In genomic region chr2:67883316-67884080, GRCh38 we compare ENCODE assay signal across 1 cellular context.
TF ChIP-seq lines count a peak whose summit lies in the region.

No MANE protein-coding gene starts in this region.

TF ChIP-seq in GM23338, 12 proteins besides CTCF, POLR2A, EP300 and RAD21 (continued from another document):
- no peak for TF ChIP-seq STAT1 (IDR thresholded peaks at IDR 0.05; ENCODE audit: unreplicated experiment)
- TF ChIP-seq, protein P1, sequence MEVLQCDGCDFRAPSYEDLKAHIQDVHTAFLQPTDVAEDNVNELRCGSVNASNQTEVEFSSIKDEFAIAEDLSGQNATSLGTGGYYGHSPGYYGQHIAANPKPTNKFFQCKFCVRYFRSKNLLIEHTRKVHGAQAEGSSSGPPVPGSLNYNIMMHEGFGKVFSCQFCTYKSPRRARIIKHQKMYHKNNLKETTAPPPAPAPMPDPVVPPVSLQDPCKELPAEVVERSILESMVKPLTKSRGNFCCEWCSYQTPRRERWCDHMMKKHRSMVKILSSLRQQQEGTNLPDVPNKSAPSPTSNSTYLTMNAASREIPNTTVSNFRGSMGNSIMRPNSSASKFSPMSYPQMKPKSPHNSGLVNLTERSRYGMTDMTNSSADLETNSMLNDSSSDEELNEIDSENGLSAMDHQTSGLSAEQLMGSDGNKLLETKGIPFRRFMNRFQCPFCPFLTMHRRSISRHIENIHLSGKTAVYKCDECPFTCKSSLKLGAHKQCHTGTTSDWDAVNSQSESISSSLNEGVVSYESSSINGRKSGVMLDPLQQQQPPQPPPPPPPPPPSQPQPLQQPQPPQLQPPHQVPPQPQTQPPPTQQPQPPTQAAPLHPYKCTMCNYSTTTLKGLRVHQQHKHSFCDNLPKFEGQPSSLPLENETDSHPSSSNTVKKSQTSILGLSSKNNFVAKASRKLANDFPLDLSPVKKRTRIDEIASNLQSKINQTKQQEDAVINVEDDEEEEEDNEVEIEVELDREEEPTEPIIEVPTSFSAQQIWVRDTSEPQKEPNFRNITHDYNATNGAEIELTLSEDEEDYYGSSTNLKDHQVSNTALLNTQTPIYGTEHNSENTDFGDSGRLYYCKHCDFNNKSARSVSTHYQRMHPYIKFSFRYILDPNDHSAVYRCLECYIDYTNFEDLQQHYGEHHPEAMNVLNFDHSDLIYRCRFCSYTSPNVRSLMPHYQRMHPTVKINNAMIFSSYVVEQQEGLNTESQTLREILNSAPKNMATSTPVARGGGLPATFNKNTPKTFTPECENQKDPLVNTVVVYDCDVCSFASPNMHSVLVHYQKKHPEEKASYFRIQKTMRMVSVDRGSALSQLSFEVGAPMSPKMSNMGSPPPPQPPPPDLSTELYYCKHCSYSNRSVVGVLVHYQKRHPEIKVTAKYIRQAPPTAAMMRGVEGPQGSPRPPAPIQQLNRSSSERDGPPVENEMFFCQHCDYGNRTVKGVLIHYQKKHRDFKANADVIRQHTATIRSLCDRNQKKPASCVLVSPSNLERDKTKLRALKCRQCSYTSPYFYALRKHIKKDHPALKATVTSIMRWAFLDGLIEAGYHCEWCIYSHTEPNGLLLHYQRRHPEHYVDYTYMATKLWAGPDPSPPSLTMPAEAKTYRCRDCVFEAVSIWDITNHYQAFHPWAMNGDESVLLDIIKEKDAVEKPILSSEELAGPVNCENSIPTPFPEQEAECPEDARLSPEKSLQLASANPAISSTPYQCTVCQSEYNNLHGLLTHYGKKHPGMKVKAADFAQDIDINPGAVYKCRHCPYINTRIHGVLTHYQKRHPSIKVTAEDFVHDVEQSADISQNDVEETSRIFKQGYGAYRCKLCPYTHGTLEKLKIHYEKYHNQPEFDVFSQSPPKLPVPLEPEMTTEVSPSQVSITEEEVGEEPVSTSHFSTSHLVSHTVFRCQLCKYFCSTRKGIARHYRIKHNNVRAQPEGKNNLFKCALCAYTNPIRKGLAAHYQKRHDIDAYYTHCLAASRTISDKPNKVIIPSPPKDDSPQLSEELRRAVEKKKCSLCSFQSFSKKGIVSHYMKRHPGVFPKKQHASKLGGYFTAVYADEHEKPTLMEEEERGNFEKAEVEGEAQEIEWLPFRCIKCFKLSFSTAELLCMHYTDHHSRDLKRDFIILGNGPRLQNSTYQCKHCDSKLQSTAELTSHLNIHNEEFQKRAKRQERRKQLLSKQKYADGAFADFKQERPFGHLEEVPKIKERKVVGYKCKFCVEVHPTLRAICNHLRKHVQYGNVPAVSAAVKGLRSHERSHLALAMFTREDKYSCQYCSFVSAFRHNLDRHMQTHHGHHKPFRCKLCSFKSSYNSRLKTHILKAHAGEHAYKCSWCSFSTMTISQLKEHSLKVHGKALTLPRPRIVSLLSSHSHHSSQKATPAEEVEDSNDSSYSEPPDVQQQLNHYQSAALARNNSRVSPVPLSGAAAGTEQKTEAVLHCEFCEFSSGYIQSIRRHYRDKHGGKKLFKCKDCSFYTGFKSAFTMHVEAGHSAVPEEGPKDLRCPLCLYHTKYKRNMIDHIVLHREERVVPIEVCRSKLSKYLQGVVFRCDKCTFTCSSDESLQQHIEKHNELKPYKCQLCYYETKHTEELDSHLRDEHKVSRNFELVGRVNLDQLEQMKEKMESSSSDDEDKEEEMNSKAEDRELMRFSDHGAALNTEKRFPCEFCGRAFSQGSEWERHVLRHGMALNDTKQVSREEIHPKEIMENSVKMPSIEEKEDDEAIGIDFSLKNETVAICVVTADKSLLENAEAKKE (CRISPR knock-in tag; IDR thresholded peaks at IDR 0.05): no peak
- TF ChIP-seq, protein P2, sequence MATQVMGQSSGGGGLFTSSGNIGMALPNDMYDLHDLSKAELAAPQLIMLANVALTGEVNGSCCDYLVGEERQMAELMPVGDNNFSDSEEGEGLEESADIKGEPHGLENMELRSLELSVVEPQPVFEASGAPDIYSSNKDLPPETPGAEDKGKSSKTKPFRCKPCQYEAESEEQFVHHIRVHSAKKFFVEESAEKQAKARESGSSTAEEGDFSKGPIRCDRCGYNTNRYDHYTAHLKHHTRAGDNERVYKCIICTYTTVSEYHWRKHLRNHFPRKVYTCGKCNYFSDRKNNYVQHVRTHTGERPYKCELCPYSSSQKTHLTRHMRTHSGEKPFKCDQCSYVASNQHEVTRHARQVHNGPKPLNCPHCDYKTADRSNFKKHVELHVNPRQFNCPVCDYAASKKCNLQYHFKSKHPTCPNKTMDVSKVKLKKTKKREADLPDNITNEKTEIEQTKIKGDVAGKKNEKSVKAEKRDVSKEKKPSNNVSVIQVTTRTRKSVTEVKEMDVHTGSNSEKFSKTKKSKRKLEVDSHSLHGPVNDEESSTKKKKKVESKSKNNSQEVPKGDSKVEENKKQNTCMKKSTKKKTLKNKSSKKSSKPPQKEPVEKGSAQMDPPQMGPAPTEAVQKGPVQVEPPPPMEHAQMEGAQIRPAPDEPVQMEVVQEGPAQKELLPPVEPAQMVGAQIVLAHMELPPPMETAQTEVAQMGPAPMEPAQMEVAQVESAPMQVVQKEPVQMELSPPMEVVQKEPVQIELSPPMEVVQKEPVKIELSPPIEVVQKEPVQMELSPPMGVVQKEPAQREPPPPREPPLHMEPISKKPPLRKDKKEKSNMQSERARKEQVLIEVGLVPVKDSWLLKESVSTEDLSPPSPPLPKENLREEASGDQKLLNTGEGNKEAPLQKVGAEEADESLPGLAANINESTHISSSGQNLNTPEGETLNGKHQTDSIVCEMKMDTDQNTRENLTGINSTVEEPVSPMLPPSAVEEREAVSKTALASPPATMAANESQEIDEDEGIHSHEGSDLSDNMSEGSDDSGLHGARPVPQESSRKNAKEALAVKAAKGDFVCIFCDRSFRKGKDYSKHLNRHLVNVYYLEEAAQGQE (IDR thresholded peaks at IDR 0.05; ENCODE audit: unreplicated experiment): no peak
- TF ChIP-seq ZNF114 (CRISPR knock-in tag; IDR thresholded peaks at IDR 0.05): no peak
- TF ChIP-seq EZH2 (IDR thresholded peaks at IDR 0.05; ENCODE audit: low read depth, unreplicated experiment): no peak
